Comparison of ENCODE assay signal across 10 cellular contexts in genomic region chr10:37076083-37076482, GRCh38. TPM values are rescaled to one million over a fixed set of nuclear protein-coding genes. Genes with fewer than 3 reads are reported as not detected.
"Had no signal": no experiment of that assay in that cellular context is flagged by ENCODE, and none has a peak within 500 bp of the region (broad histone marks: within the 10 kb centered on the region; RNA-seq: fewer than 3 reads in every experiment).

No MANE protein-coding gene starts in this region.

RNA-seq across cellular contexts. Expression of gene ANKRD30A, which starts 49.3 kb away (rescaled TPM):
- total RNA-seq: OCI-LY7, PC-9, Peyer's patch, Right ventricle myocardium inferior, Right ventricle myocardium superior, RPMI7951, SJCRH30, SJSA1, SK-MEL-5 had no signal
- polyA plus RNA-seq: SK-N-SH had no signal
